ENCODE assay signal across 30 cellular contexts in genomic region chr4:126431049-126431448, GRCh38.
"Had no signal": no experiment of that assay in that cellular context is flagged by ENCODE, and none has a peak within 500 bp of the region (broad histone marks: within the 10 kb centered on the region; RNA-seq: fewer than 3 reads in every experiment).

No MANE protein-coding gene starts in this region.

- H3K9me3 ChIP-seq: esophagus squamous epithelium, gastroesophageal sphincter had no signal

- H3K4me3 ChIP-seq: esophagus squamous epithelium, gastroesophageal sphincter, heart right ventricle had no signal

- H3K4me1 ChIP-seq: esophagus squamous epithelium, gastroesophageal sphincter, heart right ventricle had no signal

- H3K4me1 Mint-ChIP-seq: activated CD4-positive, alpha-beta memory T cell treated with anti-CD3 and anti-CD28 coated beads, Interleukin-2, amount 10 ng/mL, durations not matched to agents 7 days and 5 days; activated CD4-positive, alpha-beta T cell treated with anti-CD3 and anti-CD28 coated beads, Interleukin-2, amount 10 ng/mL, durations not matched to agents 7 days and 5 days; activated T-helper 17 cell treated with anti-CD3 and anti-CD28 coated beads, Interleukin-2, amount 50 U/mL, for 72 hours; T-helper 17 cell had no signal

- ATAC-seq: activated T-cell treated with anti-CD3 and anti-CD28 coated beads, Interleukin-2, amount 50 U/mL, for 4 hours; activated T-helper 17 cell treated with anti-CD3 and anti-CD28 coated beads, Interleukin-2, amount 50 U/mL, for 72 hours; effector memory CD8-positive, alpha-beta T cell; gastroesophageal sphincter; heart right ventricle; T-helper 17 cell had no signal

- H3K27ac ChIP-seq: epithelial cell of prostate, esophagus squamous epithelium, gastroesophageal sphincter, heart right ventricle, WERI-Rb-1 had no signal

- H3K27me3 Mint-ChIP-seq: activated CD4-positive, alpha-beta memory T cell treated with anti-CD3 and anti-CD28 coated beads, Interleukin-2, amount 10 ng/mL, durations not matched to agents 7 days and 5 days; activated CD4-positive, alpha-beta T cell treated with anti-CD3 and anti-CD28 coated beads, Interleukin-2, amount 10 ng/mL, durations not matched to agents 7 days and 5 days; activated naive CD8-positive, alpha-beta T cell; activated T-helper 17 cell treated with anti-CD3 and anti-CD28 coated beads, Interleukin-2, amount 50 U/mL, for 72 hours; effector memory CD8-positive, alpha-beta T cell; T-helper 17 cell had no signal

- H3K4me3 Mint-ChIP-seq: activated CD4-positive, alpha-beta memory T cell treated with anti-CD3 and anti-CD28 coated beads, Interleukin-2, amount 10 ng/mL, durations not matched to agents 7 days and 5 days; activated CD4-positive, alpha-beta T cell treated with anti-CD3 and anti-CD28 coated beads, Interleukin-2, amount 10 ng/mL, durations not matched to agents 7 days and 5 days; activated naive CD8-positive, alpha-beta T cell; activated T-cell treated with anti-CD3 and anti-CD28 coated beads, Interleukin-2, amount 50 U/mL, for 4 hours; activated T-helper 17 cell treated with anti-CD3 and anti-CD28 coated beads, Interleukin-2, amount 50 U/mL, for 72 hours; effector memory CD8-positive, alpha-beta T cell; T-helper 17 cell; T-helper 2 cell treated with Interferon-gamma antibody and Interleukin-4, amounts not matched to agents 5 μg/mL and 100 μg/mL, for 36 hours had no signal

- DNase-seq: activated CD4-positive, alpha-beta memory T cell treated with anti-CD3 and anti-CD28 coated beads, Interleukin-2, amount 10 ng/mL, durations not matched to agents 7 days and 5 days; activated CD4-positive, alpha-beta T cell treated with anti-CD3 and anti-CD28 coated beads for 4 hours; activated CD4-positive, alpha-beta T cell treated with anti-CD3 and anti-CD28 coated beads, Interleukin-2, amount 10 ng/mL, durations not matched to agents 7 days and 5 days; activated CD4-positive, alpha-beta T cell treated with anti-CD3 and anti-CD28 coated beads, Interleukin-2, amount 50 U/mL, for 4 hours; activated CD4-positive, CD25-positive, alpha-beta regulatory T cell; activated CD4-positive, CD25-positive, alpha-beta regulatory T cell treated with anti-CD3 and anti-CD28 coated beads, Interleukin-2, amount 50 U/mL, for 72 hours; activated effector memory CD4-positive, alpha-beta T cell treated with Interleukin-2 at 50 U/mL for 16 hours; activated gamma-delta T cell treated with Interleukin-2 at 50 U/mL for 16 hours; activated naive CD4-positive, alpha-beta T cell treated with anti-CD3 and anti-CD28 coated beads, Interleukin-2, amount 50 U/mL, for 16 hours; activated naive CD4-positive, alpha-beta T cell treated with Interleukin-2 at 50 U/mL for 16 hours; activated T-cell treated with anti-CD3 and anti-CD28 coated beads, Interleukin-2, amount 50 U/mL, for 4 hours; amniotic stem cell; anterior cingulate cortex; caudate nucleus; cortex of kidney; dermis blood vessel endothelial cell; effector CD4-positive, alpha-beta T cell; effector memory CD8-positive, alpha-beta T cell; esophagus squamous epithelium; foreskin melanocyte; heart right ventricle; T-helper 1 cell; T-helper 17 cell; T1000; WERI-Rb-1 had no signal

- H3K27ac Mint-ChIP-seq: activated CD4-positive, alpha-beta memory T cell treated with anti-CD3 and anti-CD28 coated beads, Interleukin-2, amount 10 ng/mL, durations not matched to agents 7 days and 5 days; activated CD4-positive, alpha-beta T cell treated with anti-CD3 and anti-CD28 coated beads, Interleukin-2, amount 10 ng/mL, durations not matched to agents 7 days and 5 days; activated naive CD8-positive, alpha-beta T cell; activated T-helper 17 cell treated with anti-CD3 and anti-CD28 coated beads, Interleukin-2, amount 50 U/mL, for 72 hours; effector memory CD8-positive, alpha-beta T cell; T-helper 17 cell; T-helper 2 cell treated with Interferon-gamma antibody and Interleukin-4, amounts not matched to agents 5 μg/mL and 100 μg/mL, for 36 hours had no signal

- H3K36me3 Mint-ChIP-seq: activated naive CD8-positive, alpha-beta T cell had no signal

- H3K27me3 ChIP-seq: esophagus squamous epithelium, gastroesophageal sphincter, heart right ventricle had no signal

- H3K9me3 Mint-ChIP-seq: activated CD4-positive, alpha-beta memory T cell treated with anti-CD3 and anti-CD28 coated beads, Interleukin-2, amount 10 ng/mL, durations not matched to agents 7 days and 5 days; activated CD4-positive, alpha-beta T cell treated with anti-CD3 and anti-CD28 coated beads, Interleukin-2, amount 10 ng/mL, durations not matched to agents 7 days and 5 days had no signal

- H3K36me3 ChIP-seq: esophagus squamous epithelium, gastroesophageal sphincter, heart right ventricle, WERI-Rb-1 had no signal
